ENCODE assay signal across 9 cellular contexts in genomic region chr7:88357794-88358533, GRCh38. TPM values are rescaled to one million over a fixed set of nuclear protein-coding genes. Genes with fewer than 3 reads are reported as not detected.
DNase-seq lines count a peak whose midpoint lies in the region; ATAC-seq and FAIRE-seq lines count a peak whose summit lies in the region.
"Had no signal": no experiment of that assay in that cellular context is flagged by ENCODE, and none has a peak within 500 bp of the region (broad histone marks: within the 10 kb centered on the region; RNA-seq: fewer than 3 reads in every experiment).

No MANE protein-coding gene starts in this region.

- intact Hi-C loops in Right ventricle myocardium inferior (cut with DNase I) (loop anchor here (1.0 to 5.0 kb wide), 2 partner anchors 46 to 115 kb away; no protein-coding TSS in a partner anchor), cardiac septum (cut with DNase I) (loop anchor here (1.0 kb wide), 1 partner anchor 115 kb away; no protein-coding TSS in a partner anchor), left colon (cut with DNase I, micrococcal nuclease) (loop anchor here in 1 of 2 donors (10.0 kb wide), 1 partner anchor 113 kb away; no protein-coding TSS in a partner anchor)

- FAIRE-seq in frontal cortex (lab: Jason Lieb, UNC), result no peak

- DNase-seq in Right ventricle myocardium inferior (ENCODE audit: missing footprints), result no peak
- no peak for DNase-seq in cardiac septum (ENCODE audit: low spot score)
- DNase-seq in SKM-1 treated with dmso at 0.1 percent for 144 hours (lab: John Stamatoyannopoulos, UW; ENCODE audit: unreplicated experiment), result peak; percentile 14
- DNase-seq in left colon, result no peak
- DNase-seq in frontal cortex (ENCODE audit: low spot score in 2 of 2), result no peak
- no peak for DNase-seq in ecto neural progenitor cell (ENCODE audit: low spot score)
- no peak for DNase-seq in activated CD8-positive, alpha-beta memory T cell treated with anti-CD3 and anti-CD28 coated beads for 24 hours

- ATAC-seq in Right ventricle myocardium inferior, result peak; percentile 83
- ATAC-seq in HG03280 (IDR thresholded peaks at IDR 0.05; ENCODE audit: unreplicated experiment), result peak; percentile 69
- peak; percentile 87 for ATAC-seq in left colon

RNA-seq across cellular contexts. Expression of gene STEAP4, which starts 51.3 kb away (rescaled TPM):
- 25.2 TPM for total RNA-seq in Right ventricle myocardium inferior
- total RNA-seq in cardiac septum, result 19.9 TPM
- total RNA-seq in left colon, result 1 to 10 TPM; 3.8 to 5.2 TPM
- 0.41 TPM for total RNA-seq in frontal cortex
- total RNA-seq: CD4-positive, alpha-beta memory T cell had no signal
